In the genomic region with DNA sequence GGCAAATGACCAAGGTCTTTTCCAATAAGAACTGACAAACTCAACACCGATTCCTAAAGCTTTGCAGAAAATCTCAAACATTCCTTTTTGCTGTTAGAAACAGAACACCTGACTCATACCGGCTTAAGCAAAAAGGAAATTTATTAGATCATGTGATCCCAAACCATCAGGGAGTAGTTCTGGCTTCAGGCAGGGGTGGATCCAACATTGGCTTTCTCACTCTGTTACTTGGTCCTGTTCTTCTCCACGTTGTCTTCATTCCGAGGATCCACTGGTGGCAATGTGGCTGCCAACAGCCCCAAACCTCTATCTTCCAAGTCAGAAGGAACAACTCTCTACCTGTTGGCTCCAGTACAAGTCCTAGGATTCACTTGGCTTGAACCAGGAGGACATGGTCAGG, we compare ENCODE assay signal across 19 cellular contexts.
"Had no signal": no experiment of that assay in that cellular context is flagged by ENCODE, and none has a peak within 500 bp of the region (broad histone marks: within the 10 kb centered on the region; RNA-seq: fewer than 3 reads in every experiment).

No MANE protein-coding gene starts in this region.

- H3K27ac ChIP-seq: dorsolateral prefrontal cortex, lower lobe of right lung, pancreas, right atrium auricular region, stomach, thyroid gland had no signal

- DNase-seq: dorsolateral prefrontal cortex; effector CD4-positive, alpha-beta T cell; hypothalamus; immature natural killer cell; left ventricle myocardium superior; lower lobe of right lung; naive thymus-derived CD8-positive, alpha-beta T cell; nephron progenitor cell; occipital lobe; pancreas; stimulated activated CD4-positive, alpha-beta T cell treated with anti-CD3 and anti-CD28 coated beads, Interleukin-2, amount 100 ng/mL, for 24 hours; stimulated activated CD4-positive, alpha-beta T cell treated with anti-CD3 and anti-CD28 coated beads, Interleukin-4, amount 100 ng/mL, for 24 hours; stimulated activated naive CD4-positive, alpha-beta T cell treated with Interleukin-2 at 50 U/mL for 16 hours; stomach; thyroid gland had no signal

- H3K27me3 ChIP-seq: pancreas, right atrium auricular region, thyroid gland had no signal

- H3K4me1 ChIP-seq: pancreas, thyroid gland had no signal

- FAIRE-seq: frontal cortex, pancreas had no signal

- H3K4me3 ChIP-seq: dorsolateral prefrontal cortex, lower lobe of right lung, pancreas, right atrium auricular region, stomach, thyroid gland had no signal

- H3K36me3 ChIP-seq: lower lobe of right lung, pancreas, right atrium auricular region, stomach, thyroid gland had no signal

- H3K9me3 ChIP-seq: lower lobe of right lung, pancreas, right atrium auricular region, stomach, thyroid gland had no signal

- ATAC-seq: left ventricle myocardium superior; lower lobe of right lung; naive thymus-derived CD8-positive, alpha-beta T cell; pancreas; sciatic nerve; stimulated activated effector memory CD8-positive, alpha-beta T cell treated with anti-CD3 and anti-CD28 coated beads, Interleukin-12 subunit alpha, Interleukin-12 subunit beta, amount 100 ng/mL, for 72 hours had no signal
